In the genomic region with DNA sequence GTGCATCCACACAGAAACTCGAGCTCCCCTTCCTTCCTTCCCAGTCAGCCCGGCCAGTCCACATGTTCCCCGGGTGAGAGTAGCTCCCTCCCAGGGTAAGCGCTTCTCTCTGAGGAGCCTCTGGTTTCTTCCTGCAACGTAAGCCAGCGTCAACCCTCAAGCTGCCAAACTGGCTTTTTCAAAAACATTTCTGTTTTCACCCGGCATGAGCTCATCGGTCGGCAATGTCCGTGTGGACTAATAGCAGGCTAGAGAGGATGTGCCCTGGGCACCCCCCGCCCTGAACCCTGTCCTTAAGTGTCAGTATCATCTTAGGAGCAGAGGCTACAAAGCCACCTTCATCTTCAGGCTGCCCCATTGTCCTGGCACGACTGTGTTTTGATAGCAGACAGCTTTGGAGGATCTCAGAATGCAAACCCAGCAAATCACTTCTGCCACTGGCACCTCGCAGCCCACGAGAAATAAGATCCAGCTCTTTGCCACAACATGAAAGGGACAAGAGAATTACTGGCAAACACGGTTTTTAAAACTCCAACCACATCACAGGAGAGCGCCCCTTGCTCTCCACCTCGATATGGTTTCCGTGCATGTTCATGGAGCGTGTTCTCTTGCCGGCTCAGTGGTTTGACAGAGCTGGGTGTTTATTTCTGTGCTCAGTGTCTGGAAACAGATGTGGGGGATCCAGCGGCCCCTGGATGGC, we compare ENCODE assay signal across 11 cellular contexts. TPM values are rescaled to one million over a fixed set of nuclear protein-coding genes. Genes with fewer than 3 reads are reported as not detected.
DNase-seq lines count a peak whose midpoint lies in the region; ATAC-seq, FAIRE-seq and TF ChIP-seq lines count a peak whose summit lies in the region.
"Had no signal": no experiment of that assay in that cellular context is flagged by ENCODE, and none has a peak within 500 bp of the region (broad histone marks: within the 10 kb centered on the region; RNA-seq: fewer than 3 reads in every experiment).

No MANE protein-coding gene starts in this region.

- TF ChIP-seq EP300 in suprapubic skin (IDR thresholded peaks at IDR 0.05), result no peak

- H3K9me3 ChIP-seq in keratinocyte (ENCODE audit: control insufficient read depth, low read depth, low read length), result no peaks in the 10 kb centered on the region
- no peaks in the 10 kb centered on the region for H3K9me3 ChIP-seq in suprapubic skin

- FAIRE-seq in keratinocyte (lab: Jason Lieb, UNC), result no peak
- FAIRE-seq: endometrium had no signal

- ATAC-seq in GM18867 (IDR thresholded peaks at IDR 0.05; ENCODE audit: unreplicated experiment) (no peak), GM18873 (IDR thresholded peaks at IDR 0.05; ENCODE audit: low FRiP score, unreplicated experiment) (no peak)

- H3K27ac ChIP-seq in keratinocyte (ENCODE audit: control insufficient read depth, insufficient read depth, low read length) (peak overlapping the region; percentile 33), suprapubic skin (peak overlapping the region; percentile 16)
- H3K27ac ChIP-seq: KMS-11, SK-N-MC had no signal

- peak overlapping the region; percentile 27 for H3K4me2 ChIP-seq in keratinocyte (ENCODE audit: control insufficient read depth, extremely low read depth, insufficient read depth, low read depth, low read length)
- H3K4me2 ChIP-seq: KMS-11 had no signal

- peaks cover 14% of the 10 kb centered on the region for H3K79me2 ChIP-seq in keratinocyte (ENCODE audit: control insufficient read depth, insufficient read depth, low read length)

- TF ChIP-seq CTCF in choroid plexus epithelial cell (conservative IDR thresholded peaks at IDR 0.05; ENCODE audit: low read depth, low read length) (no peak), keratinocyte (optimal IDR thresholded peaks at IDR 0.05 in 1 of 3, IDR thresholded peaks at IDR 0.05 in 1 of 3, conservative IDR thresholded peaks at IDR 0.05 in 1 of 3; ENCODE audit: extremely low read depth in 1 of 3, insufficient read depth in 2 of 3, low read length in 3 of 3) (no peak), suprapubic skin (IDR thresholded peaks at IDR 0.05) (no peak)

- H3K4me1 ChIP-seq in keratinocyte (ENCODE audit: control insufficient read depth, extremely low read depth, insufficient read depth, low read length) (peaks cover 11% of the 10 kb centered on the region), suprapubic skin (peaks cover 14% of the 10 kb centered on the region)

- H3K9ac ChIP-seq in keratinocyte (ENCODE audit: control insufficient read depth, extremely low read depth, insufficient read depth, low read length), result peak overlapping the region; percentile 30
- H3K9ac ChIP-seq: KMS-11 had no signal

- H4K20me1 ChIP-seq in keratinocyte (ENCODE audit: control insufficient read depth, extremely low read depth, insufficient read depth, low read length), result no peaks in the 10 kb centered on the region

- H3K4me3 ChIP-seq in choroid plexus epithelial cell (ENCODE audit: low read depth, low read length) (peak overlapping the region; percentile 17), keratinocyte (ENCODE audit: control insufficient read depth in 2 of 3, extremely low read depth in 1 of 3, insufficient read depth in 2 of 3, low read depth in 1 of 3, low read length in 3 of 3) (no peak overlapping the region), suprapubic skin (no peak overlapping the region)
- H3K4me3 ChIP-seq: SK-N-MC had no signal

- TF ChIP-seq POLR2A in suprapubic skin (IDR thresholded peaks at IDR 0.05), result no peak

- H3K36me3 ChIP-seq in keratinocyte (ENCODE audit: control insufficient read depth in 2 of 2, extremely low read depth in 1 of 2, insufficient read depth in 2 of 2, low read length in 2 of 2) (peaks cover 21 to 59% of the 10 kb centered on the region in 2 experiments), suprapubic skin (no peaks in the 10 kb centered on the region)

- DNase-seq in GM04504 (ENCODE audit: low read depth), result peak; percentile 76
- peak; percentile 85 for DNase-seq in choroid plexus epithelial cell (ENCODE audit: low read depth)
- DNase-seq in keratinocyte (ENCODE audit: low read depth, low spot score), result peak; percentile 19
- peak; percentile 72 to 77 for DNase-seq in suprapubic skin (ENCODE audit: low spot score in 2 of 2)
- DNase-seq in NCI-H1048 (lab: John Stamatoyannopoulos, UW), result no peak
- no peak for DNase-seq in effector CD4-positive, alpha-beta T cell

- no peaks in the 10 kb centered on the region for H3K9me1 ChIP-seq in keratinocyte (ENCODE audit: control insufficient read depth, extremely low read depth, insufficient read depth, low read length)

- dilution Hi-C loops in keratinocyte (cut with MboI; ENCODE audit: extremely low pct_ligation_motif_present, low sequenced_read_pairs), result no loop called here

- H2AFZ ChIP-seq in keratinocyte (ENCODE audit: control insufficient read depth, low read length), result no peak overlapping the region

- H3K27me3 ChIP-seq in keratinocyte (ENCODE audit: control insufficient read depth, extremely low read depth, insufficient read depth, low read length) (no peaks in the 10 kb centered on the region), suprapubic skin (peaks cover 4% of the 10 kb centered on the region)

- WGBS in suprapubic skin, result 29% methylated on average over 18 of the region's 21 CpGs

RNA-seq across cellular contexts. Expression of gene ALDH1A3, which starts 9.9 kb away (rescaled TPM):
- polyA plus RNA-seq in keratinocyte, result 85.0 to 356 TPM (median 218 TPM) in 3 replicates
- polyA plus RNA-seq in keratinocyte (2011; ENCODE audit: low read depth), result 76.2 TPM
- polyA plus RNA-seq in keratinocyte (2011; cell fraction: cytosol; rRNA removed), result 182 and 321 TPM in 2 replicates
- polyA plus RNA-seq in keratinocyte (2011; cell fraction: nucleus; rRNA removed), result 223 and 318 TPM in 2 replicates
- polyA plus RNA-seq in keratinocyte (2012; ENCODE audit: low replicate concordance), result 115 and 381 TPM in 2 replicates
- polyA minus RNA-seq in keratinocyte, result 61.5 to 175 TPM (median 135 TPM) in 3 replicates
- polyA minus RNA-seq in keratinocyte (2011; cell fraction: cytosol; rRNA and poly(A)+ RNA removed), result 406 TPM
- polyA minus RNA-seq in keratinocyte (2011; cell fraction: nucleus; rRNA and poly(A)+ RNA removed), result 256 and 283 TPM in 2 replicates
- total RNA-seq in suprapubic skin, result 10 to 100 TPM in 1 of 4 donors, 1 to 10 TPM in 3; 6.8 to 12.4 (median 7.7) TPM

RNA-seq across cellular contexts. Expression of gene LRRK1, which starts 29.6 kb away (rescaled TPM):
- polyA plus RNA-seq in keratinocyte, result 5.9 to 8.4 TPM (median 6.2 TPM) in 3 replicates
- polyA plus RNA-seq in keratinocyte (2011; ENCODE audit: low read depth), result 2.5 TPM
- polyA plus RNA-seq in keratinocyte (2011; cell fraction: cytosol; rRNA removed), result 4.6 and 5.6 TPM in 2 replicates
- polyA plus RNA-seq in keratinocyte (2011; cell fraction: nucleus; rRNA removed), result 17.7 and 21.7 TPM in 2 replicates
- 4.5 and 10.2 TPM in 2 replicates for polyA plus RNA-seq in keratinocyte (2012; ENCODE audit: low replicate concordance)
- polyA minus RNA-seq in keratinocyte, result 8.6 to 22.4 TPM (median 12.6 TPM) in 3 replicates
- 17.8 TPM for polyA minus RNA-seq in keratinocyte (2011; cell fraction: cytosol; rRNA and poly(A)+ RNA removed)
- 19.8 and 20.6 TPM in 2 replicates for polyA minus RNA-seq in keratinocyte (2011; cell fraction: nucleus; rRNA and poly(A)+ RNA removed)
- 10 to 100 TPM; 17.0 to 46.3 (median 26.4) TPM for total RNA-seq in suprapubic skin

Comparison
In these comparisons a context has a peak if more than half of its experiments do, and no peak if none do; other contexts are left out.
1. DNase-seq: peak in GM04504 (single experiment), choroid plexus epithelial cell (single experiment), keratinocyte (single experiment) and suprapubic skin (2 of 2); none in NCI-H1048 (single experiment) and effector CD4-positive, alpha-beta T cell (single experiment).